Comparison of ENCODE assay signal across 1 cellular context in genomic region chr11:44243633-44244343, GRCh38.
TF ChIP-seq lines count a peak whose summit lies in the region.

No MANE protein-coding gene starts in this region.

TF ChIP-seq in HepG2, 621 proteins besides CTCF, POLR2A, EP300 and RAD21 (continued from another document and continues in another):
- TF ChIP-seq MED1 (CRISPR knock-in tag; IDR thresholded peaks at IDR 0.05) = peak; percentile 56; the same call in 1 of the 2 replicates
- TF ChIP-seq, protein P1, sequence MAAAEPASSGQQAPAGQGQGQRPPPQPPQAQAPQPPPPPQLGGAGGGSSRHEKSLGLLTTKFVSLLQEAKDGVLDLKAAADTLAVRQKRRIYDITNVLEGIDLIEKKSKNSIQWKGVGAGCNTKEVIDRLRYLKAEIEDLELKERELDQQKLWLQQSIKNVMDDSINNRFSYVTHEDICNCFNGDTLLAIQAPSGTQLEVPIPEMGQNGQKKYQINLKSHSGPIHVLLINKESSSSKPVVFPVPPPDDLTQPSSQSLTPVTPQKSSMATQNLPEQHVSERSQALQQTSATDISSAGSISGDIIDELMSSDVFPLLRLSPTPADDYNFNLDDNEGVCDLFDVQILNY (CRISPR knock-in tag; conservative IDR thresholded peaks at IDR 0.05) = no peak
- no peak for TF ChIP-seq TAF15 (IDR thresholded peaks at IDR 0.05; ENCODE audit: low read depth, low read length, poor library complexity, severe bottlenecking)
- no peak for TF ChIP-seq RELA (CRISPR knock-in tag; IDR thresholded peaks at IDR 0.05)
- peak; percentile 45; the same call in 1 of the 2 replicates for TF ChIP-seq PATZ1 (CRISPR knock-in tag; IDR thresholded peaks at IDR 0.05)
- no peak for TF ChIP-seq ZNF136 (CRISPR knock-in tag; IDR thresholded peaks at IDR 0.05; ENCODE audit: low read depth)
- TF ChIP-seq PRDM10 (CRISPR knock-in tag; IDR thresholded peaks at IDR 0.05; ENCODE audit: low read depth) = 0 out of 2 replicates have a peak, but pooled peaks have one; percentile 26
- no peak for TF ChIP-seq ZNF138 (CRISPR knock-in tag; IDR thresholded peaks at IDR 0.05; ENCODE audit: low read depth)
- TF ChIP-seq ERF (CRISPR knock-in tag; IDR thresholded peaks at IDR 0.05) = peak; percentile 33; the same call in 1 of the 2 replicates
- TF ChIP-seq ZNF766 (CRISPR knock-in tag; IDR thresholded peaks at IDR 0.05; ENCODE audit: borderline replicate concordance) = no peak
- no peak for TF ChIP-seq NR0B2 (CRISPR knock-in tag; IDR thresholded peaks at IDR 0.05)
- no peak for TF ChIP-seq ZNF781 (CRISPR knock-in tag; IDR thresholded peaks at IDR 0.05; ENCODE audit: borderline replicate concordance, not compliant biosample characterization)
- TF ChIP-seq ZNF451 (CRISPR knock-in tag; IDR thresholded peaks at IDR 0.05) = no peak
- peak; percentile 33; the same call in 1 of the 2 replicates for TF ChIP-seq HOXA3 (CRISPR knock-in tag; IDR thresholded peaks at IDR 0.05)
- TF ChIP-seq ZFY (CRISPR knock-in tag; IDR thresholded peaks at IDR 0.05) = peak; percentile 49; the same call in 1 of the 2 replicates
- peak; percentile 19; the same call in 1 of the 2 replicates for TF ChIP-seq CREM (IDR thresholded peaks at IDR 0.05)
- no peak for TF ChIP-seq CREM (CRISPR knock-in tag; IDR thresholded peaks at IDR 0.05)
- peak; percentile 58 for TF ChIP-seq ZNF574 (CRISPR knock-in tag; IDR thresholded peaks at IDR 0.05)
- peak; percentile 51; the same call in 1 of the 2 replicates for TF ChIP-seq NR2C2 (CRISPR knock-in tag; IDR thresholded peaks at IDR 0.05; ENCODE audit: borderline replicate concordance)
- 0 out of 2 replicates have a peak, but pooled peaks have one; percentile 44 for TF ChIP-seq ZNF331 (CRISPR knock-in tag; IDR thresholded peaks at IDR 0.05)
- TF ChIP-seq ZNF724P (CRISPR knock-in tag; IDR thresholded peaks at IDR 0.05; ENCODE audit: borderline replicate concordance) = no peak
- no peak for TF ChIP-seq BRD4 (CRISPR knock-in tag; IDR thresholded peaks at IDR 0.05)
- TF ChIP-seq SIN3B (IDR thresholded peaks at IDR 0.05; ENCODE audit: low read length) = no peak
- TF ChIP-seq GTF2F1 (IDR thresholded peaks at IDR 0.05; ENCODE audit: low read length) = no peak
- TF ChIP-seq, protein P2, sequence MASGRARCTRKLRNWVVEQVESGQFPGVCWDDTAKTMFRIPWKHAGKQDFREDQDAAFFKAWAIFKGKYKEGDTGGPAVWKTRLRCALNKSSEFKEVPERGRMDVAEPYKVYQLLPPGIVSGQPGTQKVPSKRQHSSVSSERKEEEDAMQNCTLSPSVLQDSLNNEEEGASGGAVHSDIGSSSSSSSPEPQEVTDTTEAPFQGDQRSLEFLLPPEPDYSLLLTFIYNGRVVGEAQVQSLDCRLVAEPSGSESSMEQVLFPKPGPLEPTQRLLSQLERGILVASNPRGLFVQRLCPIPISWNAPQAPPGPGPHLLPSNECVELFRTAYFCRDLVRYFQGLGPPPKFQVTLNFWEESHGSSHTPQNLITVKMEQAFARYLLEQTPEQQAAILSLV (CRISPR knock-in tag; IDR thresholded peaks at IDR 0.05; ENCODE audit: borderline replicate concordance) = no peak
- 0 out of 2 replicates have a peak, but pooled peaks have one; percentile 6 for TF ChIP-seq STAG1 (CRISPR knock-in tag; IDR thresholded peaks at IDR 0.05)
- no peak for TF ChIP-seq ZBTB10 (CRISPR knock-in tag; IDR thresholded peaks at IDR 0.05; ENCODE audit: borderline replicate concordance)
- TF ChIP-seq, protein P3, sequence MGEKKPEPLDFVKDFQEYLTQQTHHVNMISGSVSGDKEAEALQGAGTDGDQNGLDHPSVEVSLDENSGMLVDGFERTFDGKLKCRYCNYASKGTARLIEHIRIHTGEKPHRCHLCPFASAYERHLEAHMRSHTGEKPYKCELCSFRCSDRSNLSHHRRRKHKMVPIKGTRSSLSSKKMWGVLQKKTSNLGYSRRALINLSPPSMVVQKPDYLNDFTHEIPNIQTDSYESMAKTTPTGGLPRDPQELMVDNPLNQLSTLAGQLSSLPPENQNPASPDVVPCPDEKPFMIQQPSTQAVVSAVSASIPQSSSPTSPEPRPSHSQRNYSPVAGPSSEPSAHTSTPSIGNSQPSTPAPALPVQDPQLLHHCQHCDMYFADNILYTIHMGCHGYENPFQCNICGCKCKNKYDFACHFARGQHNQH (CRISPR knock-in tag; IDR thresholded peaks at IDR 0.05) = 0 out of 2 replicates have a peak, but pooled peaks have one; percentile 35
- no peak for TF ChIP-seq HIC2 (CRISPR knock-in tag; IDR thresholded peaks at IDR 0.05; ENCODE audit: low read depth)
- peak; percentile 78; the same call in 1 of the 2 replicates for TF ChIP-seq HNF4G (IDR thresholded peaks at IDR 0.05; ENCODE audit: borderline replicate concordance, low read depth, low read length)
- TF ChIP-seq HNF4G (CRISPR knock-in tag; IDR thresholded peaks at IDR 0.05; ENCODE audit: borderline replicate concordance, low read depth) = no peak
- TF ChIP-seq PHF21A (CRISPR knock-in tag; IDR thresholded peaks at IDR 0.05) = no peak; the same call in 1 of the 2 replicates
- TF ChIP-seq, protein P4, sequence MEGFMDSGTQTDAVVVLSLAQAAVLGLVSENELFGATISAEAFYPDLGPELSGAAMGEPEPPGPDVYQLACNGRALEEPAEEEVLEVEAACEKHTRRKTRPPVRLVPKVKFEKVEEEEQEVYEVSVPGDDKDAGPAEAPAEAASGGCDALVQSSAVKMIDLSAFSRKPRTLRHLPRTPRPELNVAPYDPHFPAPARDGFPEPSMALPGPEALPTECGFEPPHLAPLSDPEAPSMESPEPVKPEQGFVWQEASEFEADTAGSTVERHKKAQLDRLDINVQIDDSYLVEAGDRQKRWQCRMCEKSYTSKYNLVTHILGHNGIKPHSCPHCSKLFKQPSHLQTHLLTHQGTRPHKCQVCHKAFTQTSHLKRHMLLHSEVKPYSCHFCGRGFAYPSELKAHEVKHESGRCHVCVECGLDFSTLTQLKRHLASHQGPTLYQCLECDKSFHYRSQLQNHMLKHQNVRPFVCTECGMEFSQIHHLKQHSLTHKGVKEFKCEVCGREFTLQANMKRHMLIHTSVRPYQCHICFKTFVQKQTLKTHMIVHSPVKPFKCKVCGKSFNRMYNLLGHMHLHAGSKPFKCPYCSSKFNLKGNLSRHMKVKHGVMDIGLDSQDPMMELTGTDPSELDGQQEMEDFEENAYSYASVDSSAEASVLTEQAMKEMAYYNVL (CRISPR knock-in tag; IDR thresholded peaks at IDR 0.05; ENCODE audit: borderline replicate concordance) = peak; percentile 42; the same call in 1 of the 2 replicates
- peak; percentile 35; the same call in 1 of the 2 replicates for TF ChIP-seq ELF1 (CRISPR knock-in tag; IDR thresholded peaks at IDR 0.05)
- peak; percentile 81 for TF ChIP-seq ZMYM4 (CRISPR knock-in tag; IDR thresholded peaks at IDR 0.05)
- no peak for TF ChIP-seq HMGXB4 (CRISPR knock-in tag; IDR thresholded peaks at IDR 0.05; ENCODE audit: borderline replicate concordance in 1 of 2, low read depth in 1 of 2)
